9 cellular contexts compared by ENCODE assay signal in genomic region chr19:48479686-48480085, GRCh38. TPM values are rescaled to one million over a fixed set of nuclear protein-coding genes. Genes with fewer than 3 reads are reported as not detected.
A peak's percentile ranks its signal among the peaks of the same experiment; 100 is the strongest.
DNase-seq lines count a peak whose midpoint lies in the region; ATAC-seq and TF ChIP-seq lines count a peak whose summit lies in the region.
"Had no signal": no experiment of that assay in that cellular context is flagged by ENCODE, and none has a peak within 500 bp of the region (broad histone marks: within the 10 kb centered on the region; RNA-seq: fewer than 3 reads in every experiment).

No MANE protein-coding gene starts in this region.

- H3K9me3 ChIP-seq in mucosa of descending colon (no peaks in the 10 kb centered on the region), thymus (ENCODE audit: control insufficient read depth) (no peaks in the 10 kb centered on the region)

- H3K36me3 ChIP-seq in mucosa of descending colon (ENCODE audit: low read depth) (peaks cover 4% of the 10 kb centered on the region), thymus (ENCODE audit: control insufficient read depth, insufficient read depth) (peaks cover 50% of the 10 kb centered on the region)

- intact Hi-C loops in mucosa of descending colon (cut with DNase I, micrococcal nuclease) = no loop called here

- H3K4me3 ChIP-seq in coronary artery (peak overlapping the region; percentile 77), mucosa of descending colon (no peak overlapping the region), thymus (ENCODE audit: low read length) (no peak overlapping the region)

- WGBS in thymus = 95% methylated on average over 7 of the region's 7 CpGs

- TF ChIP-seq CTCF in coronary artery (IDR thresholded peaks at IDR 0.05) = no peak
- no peak for TF ChIP-seq CTCF in mucosa of descending colon (IDR thresholded peaks at IDR 0.05)

- no peak for DNase-seq in activated T-cell treated with anti-CD3 and anti-CD28 coated beads, Interleukin-2, amount 50 U/mL, for 4 hours
- no peak for DNase-seq in activated T-cell treated with anti-CD3 and anti-CD28 coated beads, Interleukin-2, amount 50 U/mL, for 48 hours
- DNase-seq in coronary artery (ENCODE audit: low spot score) (no peak), mucosa of descending colon (peak in 1 of 3 donors; percentile 27), NAMALWA (ENCODE audit: low spot score) (no peak), SW 1271 (lab: John Stamatoyannopoulos, UW) (no peak)
- no peak for DNase-seq in stimulated activated CD4-positive, alpha-beta T cell treated with anti-CD3 and anti-CD28 coated beads, Interleukin-4, amount 100 ng/mL, for 1 hour
- DNase-seq: central memory CD4-positive, alpha-beta T cell had no signal

- H3K4me1 Mint-ChIP-seq in activated T-cell treated with anti-CD3 and anti-CD28 coated beads, Interleukin-2, amount 50 U/mL, for 4 hours (ENCODE audit: low read depth) = peaks cover 16% of the 10 kb centered on the region

- peaks cover 3% of the 10 kb centered on the region for H3K4me1 ChIP-seq in mucosa of descending colon (ENCODE audit: low read depth)
- H3K4me1 ChIP-seq in thymus (ENCODE audit: control insufficient read depth, insufficient read depth, low read length) = peaks cover 24% of the 10 kb centered on the region

- H3K27ac ChIP-seq in coronary artery = peak overlapping the region; percentile 78 to 89
- peak overlapping the region; percentile 21 for H3K27ac ChIP-seq in thymus (ENCODE audit: low read depth)

- peaks cover 3% of the 10 kb centered on the region for H3K36me3 Mint-ChIP-seq in activated T-cell treated with anti-CD3 and anti-CD28 coated beads, Interleukin-2, amount 50 U/mL, for 4 hours (ENCODE audit: insufficient read depth)

- H3K27me3 Mint-ChIP-seq in activated T-cell treated with anti-CD3 and anti-CD28 coated beads, Interleukin-2, amount 50 U/mL, for 4 hours (ENCODE audit: low read depth) = no peaks in the 10 kb centered on the region

- no peaks in the 10 kb centered on the region for H3K9me3 Mint-ChIP-seq in activated T-cell treated with anti-CD3 and anti-CD28 coated beads, Interleukin-2, amount 50 U/mL, for 4 hours

- no peak for ATAC-seq in activated T-cell treated with anti-CD3 and anti-CD28 coated beads, Interleukin-2, amount 50 U/mL, for 4 hours
- ATAC-seq in mucosa of descending colon = peak; percentile 28

- no peaks in the 10 kb centered on the region for H3K27me3 ChIP-seq in thymus (ENCODE audit: control insufficient read depth, insufficient read depth)

- H3K4me3 Mint-ChIP-seq in activated T-cell treated with anti-CD3 and anti-CD28 coated beads, Interleukin-2, amount 50 U/mL, for 4 hours = peak overlapping the region; percentile 83

RNA-seq across cellular contexts. Expression of gene CYTH2, which starts 10.5 kb away (rescaled TPM):
- total RNA-seq in activated T-cell treated with anti-CD3 and anti-CD28 coated beads, Interleukin-2, amount 50 U/mL, for 4 hours = 10 to 100 TPM; 30.7 to 36.2 (median 31.5) TPM
- 10 to 100 TPM; 66.3 to 86.9 (median 69.3) TPM for total RNA-seq in mucosa of descending colon
- polyA plus RNA-seq in thymus = 42.4 TPM

RNA-seq across cellular contexts. Expression of gene KCNJ14, which starts 24.3 kb away (rescaled TPM):
- 1 to 10 TPM; 3.1 to 3.3 (median 3.3) TPM for total RNA-seq in activated T-cell treated with anti-CD3 and anti-CD28 coated beads, Interleukin-2, amount 50 U/mL, for 4 hours
- 1 to 10 TPM in 1 of 3 donors, under 1 TPM in 2; 0.46 to 1.3 (median 0.67) TPM for total RNA-seq in mucosa of descending colon
- 0.78 TPM for polyA plus RNA-seq in thymus

RNA-seq across cellular contexts. Expression of gene LMTK3, which starts 31.9 kb away (rescaled TPM):
- total RNA-seq in activated T-cell treated with anti-CD3 and anti-CD28 coated beads, Interleukin-2, amount 50 U/mL, for 4 hours = 1 to 10 TPM; 1.8 to 2.6 (median 2.0) TPM
- total RNA-seq in mucosa of descending colon = 1 to 10 TPM in 2 of 3 donors, under 1 TPM in 1; 0.48 to 2.6 (median 1.3) TPM
- polyA plus RNA-seq in thymus = 1.5 TPM

RNA-seq across cellular contexts. Expression of gene GRWD1, which starts 33.9 kb away (rescaled TPM):
- total RNA-seq in activated T-cell treated with anti-CD3 and anti-CD28 coated beads, Interleukin-2, amount 50 U/mL, for 4 hours = 100 to 1,000 TPM; 175 to 192 (median 187) TPM
- 10 to 100 TPM; 19.7 to 26.8 (median 24.3) TPM for total RNA-seq in mucosa of descending colon
- 8.4 TPM for polyA plus RNA-seq in thymus
